25 cellular contexts compared by ENCODE assay signal in genomic region chr1:213429642-213430041, GRCh38.
"Had no signal": no experiment of that assay in that cellular context is flagged by ENCODE, and none has a peak within 500 bp of the region (broad histone marks: within the 10 kb centered on the region; RNA-seq: fewer than 3 reads in every experiment).

No MANE protein-coding gene starts in this region.

- H3K27me3 ChIP-seq: neural progenitor cell, ovary, right lobe of liver, sigmoid colon, stomach, thyroid gland, tibial nerve, upper lobe of left lung, vagina had no signal

- H3K36me3 ChIP-seq: neural progenitor cell, ovary, right lobe of liver, sigmoid colon, stomach, thoracic aorta, thyroid gland, tibial nerve, upper lobe of left lung, vagina had no signal

- ATAC-seq: psoas muscle; right cardiac atrium; right lobe of liver; stimulated activated effector memory CD8-positive, alpha-beta T cell treated with anti-CD3 and anti-CD28 coated beads, Interleukin-12 subunit alpha, Interleukin-12 subunit beta, amount 100 ng/mL, for 72 hours; stimulated activated naive B cell treated with anti-CD40 and anti-IgM and Interleukin-4, amounts not matched to agents 10 μg/mL and 1 μg/mL and 100 μg/mL, for 72 hours had no signal

- H3K4me1 ChIP-seq: parathyroid adenoma, psoas muscle, right lobe of liver, sigmoid colon, stomach, thyroid gland, tibial nerve, upper lobe of left lung, vagina had no signal

- H2AFZ ChIP-seq: neural progenitor cell, parathyroid adenoma had no signal

- H3K4me2 ChIP-seq: neural progenitor cell had no signal

- H3K27ac ChIP-seq: neural progenitor cell, ovary, parathyroid adenoma, psoas muscle, right lobe of liver, sigmoid colon, stomach, thoracic aorta, thyroid gland, tibial nerve, upper lobe of left lung, vagina had no signal

- H3K9me3 ChIP-seq: ovary, psoas muscle, right lobe of liver, sigmoid colon, stomach, thoracic aorta, thyroid gland, tibial nerve, upper lobe of left lung, vagina had no signal

- DNase-seq: occipital lobe; ovary; posterior cingulate gyrus; psoas muscle; right cardiac atrium; right lobe of liver; sigmoid colon; small intestine; stimulated activated CD4-positive, alpha-beta T cell treated with anti-CD3 and anti-CD28 coated beads, Interleukin-15, amount 100 ng/mL, for 24 hours; stimulated activated CD4-positive, alpha-beta T cell treated with anti-CD3 and anti-CD28 coated beads, Interleukin-2, amount 100 ng/mL, for 24 hours; stimulated activated CD4-positive, alpha-beta T cell treated with anti-CD3 and anti-CD28 coated beads, Interleukin-2, amount 100 ng/mL, for 48 hours; stimulated activated CD4-positive, alpha-beta T cell treated with anti-CD3 and anti-CD28 coated beads, Interleukin-4, amount 100 ng/mL, for 24 hours; stimulated activated naive B cell treated with anti-CD40 and anti-IgM and Interleukin-4, amounts not matched to agents 10 μg/mL and 1 μg/mL and 100 μg/mL, for 72 hours; stimulated activated naive CD4-positive, alpha-beta T cell treated with Interleukin-2 at 50 U/mL for 16 hours; stomach; thyroid gland; trophoblast cell; upper lobe of left lung had no signal

- H3K79me2 ChIP-seq: parathyroid adenoma had no signal

- H3K9ac ChIP-seq: neural progenitor cell, parathyroid adenoma had no signal

- H3K4me3 ChIP-seq: neural progenitor cell, ovary, psoas muscle, right lobe of liver, sigmoid colon, stomach, thoracic aorta, thyroid gland, tibial nerve, upper lobe of left lung, vagina had no signal

- FAIRE-seq: small intestine, urothelium cell line had no signal
